ENCODE assay signal across 2 cellular contexts in the genomic region with DNA sequence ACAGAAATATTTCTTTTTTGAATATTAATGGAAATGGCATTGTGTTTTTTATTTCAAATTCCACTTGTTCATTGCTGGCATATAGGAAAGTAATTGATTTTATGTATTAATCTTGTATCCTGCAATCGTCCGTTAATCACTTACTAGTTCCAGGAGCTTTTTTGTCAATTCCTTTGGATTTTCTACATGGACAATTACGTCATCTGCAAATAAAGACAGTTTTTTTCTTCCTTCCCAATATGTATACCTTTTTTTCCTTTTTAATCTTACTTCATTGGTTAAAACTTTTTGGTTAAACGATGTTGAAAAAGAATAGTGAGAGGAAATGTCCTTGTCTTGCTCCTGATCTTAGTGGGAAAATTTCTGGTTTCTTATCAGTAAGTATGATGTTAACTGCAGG.
TF ChIP-seq lines count a peak whose summit lies in the region.

No MANE protein-coding gene starts in this region.

TF ChIP-seq in HepG2, 621 proteins besides CTCF, POLR2A, EP300 and RAD21:
- no peak for TF ChIP-seq FOXO1 (CRISPR knock-in tag; IDR thresholded peaks at IDR 0.05)
- peak; percentile 93 for TF ChIP-seq ATF7 (IDR thresholded peaks at IDR 0.05)
- no peak for TF ChIP-seq ATF7 (CRISPR knock-in tag; IDR thresholded peaks at IDR 0.05)
- TF ChIP-seq CREB1 (IDR thresholded peaks at IDR 0.05) = peak; percentile 3; the same call in 1 of the 2 replicates
- no peak for TF ChIP-seq CREB1 (CRISPR knock-in tag; IDR thresholded peaks at IDR 0.05)

TF ChIP-seq in GM12878, 131 proteins besides CTCF, POLR2A, EP300 and RAD21:
- no peak for TF ChIP-seq HDAC6 (IDR thresholded peaks at IDR 0.05; ENCODE audit: unreplicated experiment)
- TF ChIP-seq, protein P1, sequence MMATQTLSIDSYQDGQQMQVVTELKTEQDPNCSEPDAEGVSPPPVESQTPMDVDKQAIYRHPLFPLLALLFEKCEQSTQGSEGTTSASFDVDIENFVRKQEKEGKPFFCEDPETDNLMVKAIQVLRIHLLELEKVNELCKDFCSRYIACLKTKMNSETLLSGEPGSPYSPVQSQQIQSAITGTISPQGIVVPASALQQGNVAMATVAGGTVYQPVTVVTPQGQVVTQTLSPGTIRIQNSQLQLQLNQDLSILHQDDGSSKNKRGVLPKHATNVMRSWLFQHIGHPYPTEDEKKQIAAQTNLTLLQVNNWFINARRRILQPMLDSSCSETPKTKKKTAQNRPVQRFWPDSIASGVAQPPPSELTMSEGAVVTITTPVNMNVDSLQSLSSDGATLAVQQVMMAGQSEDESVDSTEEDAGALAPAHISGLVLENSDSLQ (IDR thresholded peaks at IDR 0.05) = no peak
- TF ChIP-seq, protein P2, sequence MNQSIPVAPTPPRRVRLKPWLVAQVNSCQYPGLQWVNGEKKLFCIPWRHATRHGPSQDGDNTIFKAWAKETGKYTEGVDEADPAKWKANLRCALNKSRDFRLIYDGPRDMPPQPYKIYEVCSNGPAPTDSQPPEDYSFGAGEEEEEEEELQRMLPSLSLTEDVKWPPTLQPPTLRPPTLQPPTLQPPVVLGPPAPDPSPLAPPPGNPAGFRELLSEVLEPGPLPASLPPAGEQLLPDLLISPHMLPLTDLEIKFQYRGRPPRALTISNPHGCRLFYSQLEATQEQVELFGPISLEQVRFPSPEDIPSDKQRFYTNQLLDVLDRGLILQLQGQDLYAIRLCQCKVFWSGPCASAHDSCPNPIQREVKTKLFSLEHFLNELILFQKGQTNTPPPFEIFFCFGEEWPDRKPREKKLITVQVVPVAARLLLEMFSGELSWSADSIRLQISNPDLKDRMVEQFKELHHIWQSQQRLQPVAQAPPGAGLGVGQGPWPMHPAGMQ (IDR thresholded peaks at IDR 0.05; ENCODE audit: borderline replicate concordance) = no peak
- no peak for TF ChIP-seq HCFC1 (IDR thresholded peaks at IDR 0.05; ENCODE audit: low read length)
- TF ChIP-seq ATF7 (IDR thresholded peaks at IDR 0.05; ENCODE audit: low read depth) = peak; percentile 38
- no peak for TF ChIP-seq YBX1 (IDR thresholded peaks at IDR 0.05)
- TF ChIP-seq JUNB (IDR thresholded peaks at IDR 0.05) = no peak
